8 cellular contexts compared by ENCODE assay signal in the genomic region with DNA sequence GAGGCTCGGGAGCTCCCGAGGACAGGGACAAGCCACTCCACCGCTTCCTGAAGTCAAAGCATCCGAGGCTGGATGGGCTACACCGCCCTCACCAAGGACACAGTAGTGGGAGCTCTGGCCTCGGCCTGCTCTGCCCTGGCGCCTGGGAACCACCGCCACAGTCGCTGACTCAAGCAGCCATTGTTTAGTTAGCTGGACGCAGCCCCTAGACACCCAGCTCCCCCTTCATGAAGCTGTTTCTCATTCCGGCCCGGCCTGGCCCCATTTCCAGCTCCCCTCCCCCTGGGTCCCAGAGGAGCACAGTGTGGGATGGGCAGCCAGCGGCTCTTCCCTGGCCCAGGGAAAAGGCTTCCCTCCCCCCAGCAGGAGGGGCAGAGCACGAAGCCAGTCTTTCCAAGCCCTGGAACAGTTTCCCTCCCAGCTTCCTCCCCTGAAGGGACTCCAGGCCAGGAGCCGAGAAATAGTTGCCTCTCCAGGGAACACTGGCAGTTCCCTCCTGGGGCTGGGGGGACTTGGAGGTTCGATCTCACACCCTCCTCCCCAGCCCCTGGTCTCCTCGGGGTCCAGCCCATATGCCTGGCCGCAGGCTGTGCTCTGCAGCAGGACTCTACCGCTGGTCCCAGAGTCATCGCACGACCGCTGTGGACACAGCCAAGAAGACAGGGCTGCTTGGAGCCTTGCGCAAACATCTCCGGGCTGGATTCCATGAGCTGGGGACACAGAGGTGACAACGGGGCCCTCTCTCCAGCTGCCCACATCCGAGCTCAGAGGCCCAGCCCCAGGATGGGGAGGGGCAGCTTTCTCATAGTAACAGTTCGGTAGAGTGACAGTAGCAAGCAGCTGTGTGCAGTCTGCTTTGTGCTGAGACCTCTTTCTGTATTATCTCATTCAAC. TPM values are rescaled to one million over a fixed set of nuclear protein-coding genes. Genes with fewer than 3 reads are reported as not detected.
DNase-seq lines count a peak whose midpoint lies in the region; TF ChIP-seq lines count a peak whose summit lies in the region.

No MANE protein-coding gene starts in this region.

- DNase-seq in NCI-H82 (lab: John Stamatoyannopoulos, UW) (peak; percentile 29), NCI-H82 treated with DMSO at 0.1 percent for 48 hours (lab: John Stamatoyannopoulos, UW; ENCODE audit: unreplicated experiment) (no peak), hepatic stellate cell (ENCODE audit: low spot score) (peak; percentile 99), sigmoid colon (peak; percentile 93), HPDE6-E6E7 (ENCODE audit: extremely low spot score) (no peak), NCI-H774 (lab: John Stamatoyannopoulos, UW) (no peak)
- DNase-seq in stimulated activated CD8-positive, alpha-beta memory T cell treated with anti-CD3 and anti-CD28 coated beads, Interleukin-4, amount 100 ng/mL, for 48 hours: no peak

- TF ChIP-seq EP300 in sigmoid colon (IDR thresholded peaks at IDR 0.05): no peak

- no peak for TF ChIP-seq CTCF in sigmoid colon (IDR thresholded peaks at IDR 0.05)

- no peak for TF ChIP-seq POLR2A in sigmoid colon (IDR thresholded peaks at IDR 0.05)

- H3K4me3 ChIP-seq in sigmoid colon: peak overlapping the region in 2 of 4 donors; percentile 11 to 21

- intact Hi-C loops in sigmoid colon (cut with DNase I): loop anchor here (5.0 kb wide), 1 partner anchor 34 kb away; no protein-coding TSS in a partner anchor

- no peaks in the 10 kb centered on the region for H3K9me3 ChIP-seq in sigmoid colon

- peaks cover 0 to 91% (median 75%) of the 10 kb centered on the region in 4 donors for H3K4me1 ChIP-seq in sigmoid colon

- 62 to 65% methylated on average over 27 of the region's 27 CpGs for WGBS in sigmoid colon, 2 donors

- H3K27me3 ChIP-seq in sigmoid colon: no peaks in the 10 kb centered on the region

- H3K36me3 ChIP-seq in sigmoid colon: no peaks in the 10 kb centered on the region

- H3K27ac ChIP-seq in angular gyrus (ENCODE audit: low read depth, low read length): peak overlapping the region; percentile 94
- H3K27ac ChIP-seq in sigmoid colon: peak overlapping the region; percentile 72 to 82 (median 78)

RNA-seq across cellular contexts. Expression of a gene that starts 10.0 kb away (rescaled TPM):
- total RNA-seq in sigmoid colon: 10 to 100 TPM; 36.9 to 77.0 (median 61.8) TPM
- 10 to 100 TPM in 2 of 3 donors, 1 to 10 TPM in 1; 9.6 to 42.0 (median 15.7) TPM for polyA plus RNA-seq in sigmoid colon

RNA-seq across cellular contexts. Expression of a gene that starts 53.5 kb away (rescaled TPM):
- not detected for total RNA-seq in sigmoid colon
- polyA plus RNA-seq in sigmoid colon: not detected

Comparison
In these comparisons a context has a peak if more than half of its experiments do, and no peak if none do; other contexts are left out.
1. DNase-seq: peak in NCI-H82 (single experiment), hepatic stellate cell (single experiment) and sigmoid colon (single experiment); none in NCI-H82 treated with DMSO at 0.1 percent for 48 hours (single experiment), HPDE6-E6E7 (single experiment), NCI-H774 (single experiment) and stimulated activated CD8-positive, alpha-beta memory T cell treated with anti-CD3 and anti-CD28 coated beads, Interleukin-4, amount 100 ng/mL, for 48 hours (single experiment).